Comparison of ENCODE assay signal across 25 cellular contexts in the genomic region with DNA sequence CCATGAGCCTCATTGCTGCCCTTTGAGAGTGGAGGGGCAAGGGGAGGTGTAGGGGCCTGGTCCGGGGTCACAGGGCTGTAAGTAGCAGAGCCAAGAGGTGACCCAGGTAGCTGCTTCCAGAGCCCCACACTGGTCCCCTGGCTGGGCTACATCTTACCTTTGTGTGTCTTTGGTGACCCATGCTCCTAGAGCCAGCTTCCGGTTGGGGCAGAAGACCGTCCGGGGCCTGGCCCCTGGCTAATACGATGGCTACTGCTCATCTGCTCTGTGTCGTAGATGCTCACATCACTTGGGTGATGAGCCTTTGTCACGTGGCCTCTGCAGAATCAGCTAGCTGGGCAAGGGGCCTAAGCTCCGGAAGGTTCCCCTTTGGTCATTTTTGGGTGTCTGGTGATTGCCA.
"Had no signal": no experiment of that assay in that cellular context is flagged by ENCODE, and none has a peak within 500 bp of the region (broad histone marks: within the 10 kb centered on the region; RNA-seq: fewer than 3 reads in every experiment).

No MANE protein-coding gene starts in this region.

- H3K27me3 ChIP-seq: gastroesophageal sphincter, right lobe of liver, uterus had no signal

- H3K36me3 ChIP-seq: gastroesophageal sphincter, neutrophil, right lobe of liver, uterus had no signal

- H3K4me3 Mint-ChIP-seq: activated T-helper 1 cell treated with anti-CD3 and anti-CD28 coated beads, Interleukin-12 subunit alpha, Interleukin-12 subunit beta, Interleukin-2, Interleukin-4 antibody, amounts not matched to agents 30 ng/mL and 10 ng/mL and 1 ng/mL, durations not matched to agents 14 hours and 24 hours and 36 hours; nephron; type B pancreatic cell had no signal

- ATAC-seq: gastroesophageal sphincter; left cardiac atrium; right lobe of liver; stimulated activated naive CD8-positive, alpha-beta T cell treated with anti-CD3 and anti-CD28 coated beads, Interleukin-15, amount 100 ng/mL, for 72 hours had no signal

- FAIRE-seq: bronchial epithelial cell, colon, endothelial cell of umbilical vein, keratinocyte had no signal

- H3K9me3 Mint-ChIP-seq: activated T-helper 1 cell treated with anti-CD3 and anti-CD28 coated beads, Interleukin-12 subunit alpha, Interleukin-12 subunit beta, Interleukin-2, Interleukin-4 antibody, amounts not matched to agents 30 ng/mL and 10 ng/mL and 1 ng/mL, durations not matched to agents 14 hours and 24 hours and 36 hours; nephron; stimulated activated naive CD8-positive, alpha-beta T cell treated with anti-CD3 and anti-CD28 coated beads, Interleukin-15, amount 100 ng/mL, for 72 hours; type B pancreatic cell had no signal

- H3K4me3 ChIP-seq: gastroesophageal sphincter, right lobe of liver, uterus had no signal

- H3K9me3 ChIP-seq: gastroesophageal sphincter, neutrophil, right lobe of liver, uterus had no signal

- H3K27ac Mint-ChIP-seq: activated T-helper 1 cell treated with anti-CD3 and anti-CD28 coated beads, Interleukin-12 subunit alpha, Interleukin-12 subunit beta, Interleukin-2, Interleukin-4 antibody, amounts not matched to agents 30 ng/mL and 10 ng/mL and 1 ng/mL, durations not matched to agents 14 hours and 24 hours and 36 hours; nephron; progenitor cell of endocrine pancreas; type B pancreatic cell had no signal

- H3K27me3 Mint-ChIP-seq: stimulated activated naive CD8-positive, alpha-beta T cell treated with anti-CD3 and anti-CD28 coated beads, Interleukin-15, amount 100 ng/mL, for 72 hours had no signal

- H3K27ac ChIP-seq: gastroesophageal sphincter, neutrophil, right lobe of liver, uterus had no signal

- DNase-seq: activated CD4-positive, alpha-beta T cell treated with anti-CD3 and anti-CD28 coated beads for 4 hours; activated CD4-positive, alpha-beta T cell treated with anti-CD3 and anti-CD28 coated beads, Interleukin-2, amount 50 U/mL, for 48 hours; activated CD8-positive, alpha-beta memory T cell treated with anti-CD3 and anti-CD28 coated beads for 24 hours; activated gamma-delta T cell; activated naive CD4-positive, alpha-beta T cell treated with anti-CD3 and anti-CD28 coated beads, Interleukin-2, amount 50 U/mL, for 16 hours; anterior cingulate cortex; head of caudate nucleus; hippocampal formation; left cardiac atrium; mammary epithelial cell; stimulated activated CD4-positive, alpha-beta T cell treated with anti-CD3 and anti-CD28 coated beads, Interleukin-4, amount 100 ng/mL, for 1 hour; stimulated activated naive CD8-positive, alpha-beta T cell treated with anti-CD3 and anti-CD28 coated beads, Interleukin-15, amount 100 ng/mL, for 72 hours; substantia nigra; uterus had no signal

- H3K36me3 Mint-ChIP-seq: type B pancreatic cell had no signal
